Comparison of ENCODE assay signal across 1 cellular context in the genomic region with DNA sequence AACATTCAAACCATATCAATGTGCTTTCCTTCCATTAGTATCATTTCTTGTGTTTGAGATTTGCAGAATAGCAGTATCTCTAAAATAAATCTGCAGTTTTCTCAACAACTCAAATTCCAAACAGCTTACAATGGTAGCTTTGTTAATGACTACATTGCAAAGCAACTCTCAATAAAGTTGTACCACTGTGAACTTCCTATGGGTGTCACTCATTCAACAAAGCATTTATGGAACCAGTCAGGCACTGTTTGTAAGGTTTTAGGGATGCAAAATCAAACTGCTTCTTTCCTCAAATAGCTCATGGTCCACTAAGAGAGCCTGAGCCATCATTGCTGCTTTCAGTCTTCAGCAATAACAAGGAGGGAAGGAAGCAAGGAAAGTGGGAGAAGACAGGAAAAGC.
TF ChIP-seq lines count a peak whose summit lies in the region.

No MANE protein-coding gene starts in this region.

TF ChIP-seq in SK-N-SH, 30 proteins besides CTCF, POLR2A, EP300 and RAD21 (continued from another document):
- TF ChIP-seq, protein P1, sequence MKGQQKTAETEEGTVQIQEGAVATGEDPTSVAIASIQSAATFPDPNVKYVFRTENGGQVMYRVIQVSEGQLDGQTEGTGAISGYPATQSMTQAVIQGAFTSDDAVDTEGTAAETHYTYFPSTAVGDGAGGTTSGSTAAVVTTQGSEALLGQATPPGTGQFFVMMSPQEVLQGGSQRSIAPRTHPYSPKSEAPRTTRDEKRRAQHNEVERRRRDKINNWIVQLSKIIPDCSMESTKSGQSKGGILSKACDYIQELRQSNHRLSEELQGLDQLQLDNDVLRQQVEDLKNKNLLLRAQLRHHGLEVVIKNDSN (IDR thresholded peaks at IDR 0.05; ENCODE audit: borderline replicate concordance, low read depth): no peak
- no peak for TF ChIP-seq TAF1 (IDR thresholded peaks at IDR 0.05; ENCODE audit: borderline replicate concordance, low read depth, low read length)
- TF ChIP-seq CHD2 (IDR thresholded peaks at IDR 0.05; ENCODE audit: low read length, partially characterized antibody): no peak
- TF ChIP-seq ZBTB33 (IDR thresholded peaks at IDR 0.05; ENCODE audit: borderline replicate concordance, low read depth): no peak
- TF ChIP-seq RFX5 (IDR thresholded peaks at IDR 0.05; ENCODE audit: low read length): no peak
- no peak for TF ChIP-seq FOXM1 (IDR thresholded peaks at IDR 0.05; ENCODE audit: low read depth)
- TF ChIP-seq USF2 (IDR thresholded peaks at IDR 0.05; ENCODE audit: borderline replicate concordance, low read depth, low read length): no peak
- no peak for TF ChIP-seq TEAD4 (IDR thresholded peaks at IDR 0.05; ENCODE audit: borderline replicate concordance, insufficient read depth)
- no peak for TF ChIP-seq RXRA (IDR thresholded peaks at IDR 0.05; ENCODE audit: borderline replicate concordance, low read depth)
- no peak for TF ChIP-seq FOSL2 (IDR thresholded peaks at IDR 0.05; ENCODE audit: borderline replicate concordance, low read depth)
- TF ChIP-seq EZH2phosphoT487 (IDR thresholded peaks at IDR 0.05; ENCODE audit: borderline replicate concordance, low read depth): no peak
- TF ChIP-seq, protein P2, sequence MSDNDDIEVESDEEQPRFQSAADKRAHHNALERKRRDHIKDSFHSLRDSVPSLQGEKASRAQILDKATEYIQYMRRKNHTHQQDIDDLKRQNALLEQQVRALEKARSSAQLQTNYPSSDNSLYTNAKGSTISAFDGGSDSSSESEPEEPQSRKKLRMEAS (IDR thresholded peaks at IDR 0.05; ENCODE audit: low read depth): no peak
- no peak for TF ChIP-seq ELF1 (IDR thresholded peaks at IDR 0.05)
- no peak for TF ChIP-seq IRF3 (IDR thresholded peaks at IDR 0.05; ENCODE audit: low read depth, low read length)
- no peak for TF ChIP-seq GABPA (IDR thresholded peaks at IDR 0.05; ENCODE audit: low read depth)
- TF ChIP-seq GATA2 (CRISPR knock-in tag; IDR thresholded peaks at IDR 0.05): no peak
- TF ChIP-seq NRF1 (IDR thresholded peaks at IDR 0.05; ENCODE audit: low read depth, low read length): no peak
